11 cellular contexts compared by ENCODE assay signal in the genomic region with DNA sequence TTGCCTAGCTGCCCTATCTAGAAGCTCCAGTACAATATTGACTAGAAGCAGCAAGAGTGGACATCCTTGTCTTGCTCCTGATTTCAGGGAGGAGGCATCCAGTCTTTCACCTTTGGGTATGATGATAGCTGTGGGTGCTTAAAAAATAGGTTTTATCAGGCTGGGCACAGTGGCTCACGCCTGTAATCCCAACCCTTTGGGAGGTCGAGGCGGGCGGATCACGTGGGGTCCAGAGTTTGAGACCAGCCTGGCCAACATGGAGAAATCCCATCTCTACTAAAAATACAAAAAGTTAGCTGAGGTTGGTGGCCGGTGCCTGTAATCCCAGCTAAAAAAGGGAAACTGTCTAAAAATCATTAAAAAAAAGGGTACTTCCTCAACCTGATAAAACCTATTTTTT. TPM values are rescaled to one million over a fixed set of nuclear protein-coding genes. Genes with fewer than 3 reads are reported as not detected.
DNase-seq lines count a peak whose midpoint lies in the region; ATAC-seq and TF ChIP-seq lines count a peak whose summit lies in the region.
"Had no signal": no experiment of that assay in that cellular context is flagged by ENCODE, and none has a peak within 500 bp of the region (broad histone marks: within the 10 kb centered on the region; RNA-seq: fewer than 3 reads in every experiment).

No MANE protein-coding gene starts in this region.

- no peaks in the 10 kb centered on the region for H3K27me3 Mint-ChIP-seq in activated T-helper 17 cell treated with anti-CD3 and anti-CD28 coated beads, Interleukin-2, amount 50 U/mL, for 72 hours

- H4K20me1 ChIP-seq in BLaER1, result peaks cover 30% of the 10 kb centered on the region
- peaks cover 3% of the 10 kb centered on the region; the same call in 1 of the 2 replicates for H4K20me1 ChIP-seq in GM23248 (ENCODE audit: insufficient read depth)

- H3K4me2 ChIP-seq in BLaER1, result peak overlapping the region; percentile 98
- H3K4me2 ChIP-seq in GM23248 (ENCODE audit: unreplicated experiment), result no peak overlapping the region

- no peak for ATAC-seq in activated T-helper 17 cell treated with anti-CD3 and anti-CD28 coated beads, Interleukin-2, amount 50 U/mL, for 72 hours (replicated peaks)
- ATAC-seq in Right ventricle myocardium inferior, result no peak
- ATAC-seq in HG02588 (IDR thresholded peaks at IDR 0.05; ENCODE audit: unreplicated experiment), result no peak

- H3F3A ChIP-seq in GM23248 (ENCODE audit: insufficient read depth), result peaks cover 15% of the 10 kb centered on the region

- WGBS in GM23248 (ENCODE audit: low coverage in 1 of 2, low lambda C conversion rate in 2 of 2, missing lambda C conversion rate in 2 of 2), 2 experiments, result 98 to 99% methylated on average over 6 of the region's 6 CpGs

- peaks cover 40% of the 10 kb centered on the region for H3K4me1 Mint-ChIP-seq in activated T-helper 17 cell treated with anti-CD3 and anti-CD28 coated beads, Interleukin-2, amount 50 U/mL, for 72 hours

- peaks cover 4% of the 10 kb centered on the region for H3K9me3 Mint-ChIP-seq in activated T-helper 17 cell treated with anti-CD3 and anti-CD28 coated beads, Interleukin-2, amount 50 U/mL, for 72 hours

- no peak for DNase-seq in GM06990 (ENCODE audit: extremely low read depth, insufficient read length)
- peak; percentile 72 for DNase-seq in mesenteric fat pad (ENCODE audit: low spot score)
- DNase-seq in GM23248, result no peak
- DNase-seq in NCI-H345 treated with DMSO at 0.1 percent for 48 hours (lab: John Stamatoyannopoulos, UW; ENCODE audit: unreplicated experiment), result no peak
- no peak for DNase-seq in Right ventricle myocardium inferior (ENCODE audit: missing footprints)
- DNase-seq: activated CD8-positive, alpha-beta memory T cell treated with anti-CD3 and anti-CD28 coated beads, Interleukin-2, amount 50 U/mL, for 4 hours; stimulated activated CD4-positive, alpha-beta T cell treated with anti-CD3 and anti-CD28 coated beads, Interleukin-15, amount 100 ng/mL, for 24 hours had no signal

- H3K27me3 ChIP-seq in BLaER1 (no peaks in the 10 kb centered on the region), GM06990 (replicated peaks; ENCODE audit: control insufficient read depth, insufficient read depth, low read length) (no peaks in the 10 kb centered on the region), GM23248 (replicated peaks; ENCODE audit: insufficient read depth) (no peaks in the 10 kb centered on the region)

- H3K9ac ChIP-seq in BLaER1 (peak overlapping the region; percentile 84; the same call in 1 of the 2 replicates), GM23248 (no peak overlapping the region)

- H3K4me1 ChIP-seq in BLaER1 (peaks cover 52% of the 10 kb centered on the region), GM23248 (ENCODE audit: insufficient read depth) (peaks cover 27% of the 10 kb centered on the region)

- H3K36me3 Mint-ChIP-seq in activated T-helper 17 cell treated with anti-CD3 and anti-CD28 coated beads, Interleukin-2, amount 50 U/mL, for 72 hours (ENCODE audit: low read depth), result peaks cover 78% of the 10 kb centered on the region

- no peaks in the 10 kb centered on the region for H3K9me2 ChIP-seq in GM23248 (ENCODE audit: insufficient read depth)

- H3K27ac Mint-ChIP-seq in activated T-helper 17 cell treated with anti-CD3 and anti-CD28 coated beads, Interleukin-2, amount 50 U/mL, for 72 hours, result no peak overlapping the region

- TF ChIP-seq CTCF in GM06990 (IDR thresholded peaks at IDR 0.05; ENCODE audit: insufficient read depth, low read length, poor library complexity, severe bottlenecking), result no peak

- H3K79me2 ChIP-seq in GM23248 (ENCODE audit: insufficient read depth), result peaks cover 60% of the 10 kb centered on the region

- peak overlapping the region; percentile 87 for H3K4me3 Mint-ChIP-seq in activated T-helper 17 cell treated with anti-CD3 and anti-CD28 coated beads, Interleukin-2, amount 50 U/mL, for 72 hours

- in situ Hi-C loops in GM23248 (cut with MboI), result no loop called here

- peak overlapping the region; percentile 11; the same call in 1 of the 2 replicates for H3K4me3 ChIP-seq in BLaER1
- peak overlapping the region; percentile 75; the same call in 1 of the 2 replicates for H3K4me3 ChIP-seq in GM06990 (replicated peaks; ENCODE audit: low read depth, low read length)
- no peak overlapping the region for H3K4me3 ChIP-seq in GM23248

- H2AFZ ChIP-seq in GM23248, result no peak overlapping the region

- no peak overlapping the region for H3K27ac ChIP-seq in BLaER1
- H3K27ac ChIP-seq in GM23248, result no peak overlapping the region
- H3K27ac ChIP-seq: neutrophil had no signal

- H3K36me3 ChIP-seq in BLaER1, result peaks cover 42% of the 10 kb centered on the region
- peaks cover 6% of the 10 kb centered on the region for H3K36me3 ChIP-seq in GM06990 (ENCODE audit: control insufficient read depth, insufficient read depth, low read length)
- peaks cover 15% of the 10 kb centered on the region for H3K36me3 ChIP-seq in GM23248 (ENCODE audit: low read depth)

- H3K9me3 ChIP-seq in BLaER1, result peaks cover 13% of the 10 kb centered on the region
- H3K9me3 ChIP-seq in GM23248 (ENCODE audit: low read depth), result no peaks in the 10 kb centered on the region
- H3K9me3 ChIP-seq: neutrophil had no signal

- intact Hi-C loops in Right ventricle myocardium inferior (cut with DNase I), result loop anchor here (5.0 kb wide), 3 partner anchors 38 to 53 kb away; a partner anchor contains a TSS

RNA-seq across cellular contexts. Expression of a gene that starts 2.0 kb away (rescaled TPM):
- total RNA-seq in activated T-helper 17 cell treated with anti-CD3 and anti-CD28 coated beads, Interleukin-2, amount 50 U/mL, for 72 hours, result 10 to 100 TPM; 37.8 to 46.2 TPM
- total RNA-seq in mesenteric fat pad (35.3 TPM), Right ventricle myocardium inferior (17.6 TPM)
- total RNA-seq in GM23248 (2014; rRNA removed; shearing (Covaris generic)), result 12.4 and 13.8 TPM in 2 replicates
- 2.8 and 3.0 TPM in 2 replicates for polyA plus RNA-seq in GM23248 (2016; fragmentation: Nextera tagmentation; extraction: Ambion mirVana)

RNA-seq across cellular contexts. Expression of a gene that starts 51.8 kb away (rescaled TPM):
- 10 to 100 TPM; 37.8 to 39.8 TPM for total RNA-seq in activated T-helper 17 cell treated with anti-CD3 and anti-CD28 coated beads, Interleukin-2, amount 50 U/mL, for 72 hours
- total RNA-seq in mesenteric fat pad (36.3 TPM), Right ventricle myocardium inferior (119 TPM)
- 45.9 and 54.3 TPM in 2 replicates for total RNA-seq in GM23248 (2014; rRNA removed; shearing (Covaris generic))
- polyA plus RNA-seq in GM23248 (2016; fragmentation: Nextera tagmentation; extraction: Ambion mirVana), result 29.3 and 29.4 TPM in 2 replicates
